4 cellular contexts compared by ENCODE assay signal in the genomic region with DNA sequence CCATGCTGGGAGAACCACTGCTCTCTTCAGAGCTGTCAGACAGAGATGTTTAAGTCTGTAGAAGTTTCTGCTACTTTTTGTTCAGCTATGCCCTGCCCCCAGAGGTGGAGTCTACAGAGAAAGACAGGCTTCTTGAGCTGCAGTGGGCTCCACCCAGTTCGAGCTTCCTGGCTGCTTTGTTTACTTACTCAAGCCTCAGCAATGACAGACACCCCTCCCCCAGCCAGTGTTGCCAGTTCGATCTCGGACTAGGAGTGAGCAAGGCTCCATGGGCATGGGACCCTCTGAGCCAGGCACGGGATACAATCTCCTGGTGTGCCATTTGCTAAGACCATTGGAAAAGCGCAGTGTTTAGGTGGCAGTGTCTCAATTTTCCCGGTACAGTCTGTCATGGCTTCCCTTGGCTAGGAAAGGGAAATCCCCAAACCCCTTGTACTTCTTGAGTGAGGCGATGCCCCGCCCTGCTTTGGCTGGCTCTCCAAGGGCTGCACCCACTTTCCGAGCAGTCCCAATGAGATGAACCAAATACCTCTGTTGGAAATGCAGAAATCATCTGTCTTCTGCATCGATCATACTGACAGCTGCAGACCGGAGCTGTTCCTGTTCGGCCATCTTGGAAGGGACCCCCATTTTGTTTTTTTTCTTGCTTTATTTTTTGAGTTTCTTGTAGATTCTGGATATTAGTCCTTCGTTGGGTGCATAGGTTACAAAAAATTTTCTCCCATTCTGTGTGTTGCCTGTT. TPM values are rescaled to one million over a fixed set of nuclear protein-coding genes. Genes with fewer than 3 reads are reported as not detected.
"Had no signal": no experiment of that assay in that cellular context is flagged by ENCODE, and none has a peak within 500 bp of the region (broad histone marks: within the 10 kb centered on the region; RNA-seq: fewer than 3 reads in every experiment).

No MANE protein-coding gene starts in this region.

RNA-seq across cellular contexts. Expression of a gene that starts 47.2 kb away (rescaled TPM):
- total RNA-seq: H7, HepG2, HT-29 had no signal
- polyA plus RNA-seq: HepG2, IgD-negative memory B cell had no signal
